ENCODE assay signal across 8 cellular contexts in genomic region chr18:32019251-32019943, GRCh38. TPM values are rescaled to one million over a fixed set of nuclear protein-coding genes. Genes with fewer than 3 reads are reported as not detected.
A peak's percentile ranks its signal among the peaks of the same experiment; 100 is the strongest.
DNase-seq lines count a peak whose midpoint lies in the region; ATAC-seq and TF ChIP-seq lines count a peak whose summit lies in the region.

No MANE protein-coding gene starts in this region.

- intact Hi-C loops in testis (cut with DNase I; ENCODE audit: low total_unique reads), result no loop called here

- no peaks in the 10 kb centered on the region for H3K9me3 ChIP-seq in BLaER1 treated with 17β-estradiol and CSF1 and Interleukin-3, amounts not matched to agents 10 nM and 100 nM (replicated peaks in 1 of 11)
- no peaks in the 10 kb centered on the region for H3K9me3 ChIP-seq in H9 (ENCODE audit: control insufficient read depth, low read depth, low read length)
- H3K9me3 ChIP-seq in neural cell (ENCODE audit: low read length), result no peaks in the 10 kb centered on the region
- no peaks in the 10 kb centered on the region for H3K9me3 ChIP-seq in testis

- peaks cover 16% of the 10 kb centered on the region for H3K27me3 Mint-ChIP-seq in H9 (ENCODE audit: low read depth)
- H3K27me3 Mint-ChIP-seq in activated T-helper 17 cell treated with anti-CD3 and anti-CD28 coated beads, Interleukin-2, amount 50 U/mL, for 72 hours, result no peaks in the 10 kb centered on the region

- no peak overlapping the region for H2BK20ac ChIP-seq in H9 (ENCODE audit: low read depth, low read length, poor library complexity, severe bottlenecking)

- no peaks in the 10 kb centered on the region for H3K27me3 ChIP-seq in BLaER1 treated with 17β-estradiol and CSF1 and Interleukin-3, amounts not matched to agents 10 nM and 100 nM
- H3K27me3 ChIP-seq in H9 (ENCODE audit: insufficient read depth, low read length), result no peaks in the 10 kb centered on the region
- H3K27me3 ChIP-seq in neural cell (ENCODE audit: insufficient read depth, low read depth, low read length), result peaks cover 26% of the 10 kb centered on the region
- no peaks in the 10 kb centered on the region for H3K27me3 ChIP-seq in testis

- no peak for TF ChIP-seq POLR2A in testis (IDR thresholded peaks at IDR 0.05)

- H3K36me3 Mint-ChIP-seq in H9 (ENCODE audit: insufficient read depth in 1 of 3, low read depth in 3 of 3), result peaks cover 0 to 4% (median 2%) of the 10 kb centered on the region in 3 experiments; a peak in 1 of 7 replicates
- H3K36me3 Mint-ChIP-seq in activated T-helper 17 cell treated with anti-CD3 and anti-CD28 coated beads, Interleukin-2, amount 50 U/mL, for 72 hours (ENCODE audit: low read depth), result no peaks in the 10 kb centered on the region

- H3K56ac ChIP-seq in H9 (ENCODE audit: insufficient read length, low read depth, low read length), result no peak overlapping the region

- H3K4ac ChIP-seq in H9 (ENCODE audit: low read depth, low read length), result no peak overlapping the region

- peaks cover 4 to 42% (median 14%) of the 10 kb centered on the region in 11 experiments; a peak in 12 of 22 replicates for H4K20me1 ChIP-seq in BLaER1 treated with 17β-estradiol and CSF1 and Interleukin-3, amounts not matched to agents 10 nM and 100 nM
- H4K20me1 ChIP-seq in H9 (ENCODE audit: control insufficient read depth, insufficient read depth, insufficient read length) (no peaks in the 10 kb centered on the region), neural cell (ENCODE audit: insufficient read depth) (no peaks in the 10 kb centered on the region)

- H3K9me3 Mint-ChIP-seq in H9, result no peaks in the 10 kb centered on the region
- no peaks in the 10 kb centered on the region for H3K9me3 Mint-ChIP-seq in activated T-helper 17 cell treated with anti-CD3 and anti-CD28 coated beads, Interleukin-2, amount 50 U/mL, for 72 hours

- H4K8ac ChIP-seq in H9 (replicated peaks; ENCODE audit: insufficient read length, low read depth, low read length), result no peak overlapping the region

- no peak overlapping the region for H4K91ac ChIP-seq in H9 (ENCODE audit: insufficient read length, low read depth, low read length)

- H3K14ac ChIP-seq in H9 (ENCODE audit: insufficient read depth, low read length), result peak overlapping the region; percentile 37; the same call in 1 of the 2 replicates

- H3F3A ChIP-seq in neural cell (ENCODE audit: insufficient read depth, low read length, poor library complexity, severe bottlenecking), result no peaks in the 10 kb centered on the region

- H2BK120ac ChIP-seq in H9 (ENCODE audit: low read depth, low read length, poor library complexity, severe bottlenecking), result no peak overlapping the region

- no peak for TF ChIP-seq RAD21 in neural cell (conservative IDR thresholded peaks at IDR 0.05)

- no peak overlapping the region for H2BK12ac ChIP-seq in H9 (ENCODE audit: insufficient read length, low read depth, low read length)

- peak; percentile 18 for ATAC-seq in activated T-helper 17 cell treated with anti-CD3 and anti-CD28 coated beads, Interleukin-2, amount 50 U/mL, for 72 hours (replicated peaks)

- H3K4me3 ChIP-seq in BLaER1 treated with 17β-estradiol and CSF1 and Interleukin-3, amounts not matched to agents 10 nM and 100 nM, result peak overlapping the region; percentile 69 to 91 (median 85)
- H3K4me3 ChIP-seq in fibroblast of pulmonary artery (replicated peaks; ENCODE audit: low read depth, low read length), result peak overlapping the region; percentile 59
- H3K4me3 ChIP-seq in neural cell (ENCODE audit: low read length), result peak overlapping the region; percentile 88
- peak overlapping the region; percentile 27 to 75 for H3K4me3 ChIP-seq in testis

- no peak overlapping the region for H2AK5ac ChIP-seq in H9 (ENCODE audit: insufficient read length, low read length)

- peaks cover 26 to 31% of the 10 kb centered on the region in 2 experiments for H3K4me1 Mint-ChIP-seq in H9
- peaks cover 26% of the 10 kb centered on the region for H3K4me1 Mint-ChIP-seq in activated T-helper 17 cell treated with anti-CD3 and anti-CD28 coated beads, Interleukin-2, amount 50 U/mL, for 72 hours

- TF ChIP-seq EP300 in neural cell (conservative IDR thresholded peaks at IDR 0.05; ENCODE audit: poor library complexity, severe bottlenecking), result no peak

- H3K18ac ChIP-seq in H9 (ENCODE audit: insufficient read length, low read depth, low read length), result no peak overlapping the region

- TF ChIP-seq CTCF in H9 (conservative IDR thresholded peaks at IDR 0.05) (no peak; the same call in 2 of the 3 replicates), fibroblast of pulmonary artery (IDR thresholded peaks at IDR 0.05; ENCODE audit: low read length, missing control alignments) (no peak), neural cell (IDR thresholded peaks at IDR 0.05; ENCODE audit: poor library complexity, severe bottlenecking) (no peak), testis (IDR thresholded peaks at IDR 0.05) (no peak)

- peak; percentile 49 for DNase-seq in H9
- peak; percentile 20 for DNase-seq in NOMO-1 treated with dmso at 0.1 percent for 144 hours (lab: John Stamatoyannopoulos, UW; ENCODE audit: unreplicated experiment)
- peak; percentile 21 for DNase-seq in fibroblast of pulmonary artery (ENCODE audit: low read depth)
- DNase-seq in testis, result peak; percentile 28
- DNase-seq in NCI-H187 treated with DMSO at 0.1 percent for 48 hours (lab: John Stamatoyannopoulos, UW), result no peak

- H3K27ac ChIP-seq in BLaER1 treated with 17β-estradiol and CSF1 and Interleukin-3, amounts not matched to agents 10 nM and 100 nM, result peak overlapping the region; percentile 75 to 94 (median 88)
- H3K27ac ChIP-seq in H9 (ENCODE audit: insufficient read length, low read depth, low read length) (no peak overlapping the region), neural cell (ENCODE audit: low read length) (no peak overlapping the region), testis (peak overlapping the region in 1 of 2 donors; percentile 44)

- H3K36me3 ChIP-seq in BLaER1 treated with 17β-estradiol and CSF1 and Interleukin-3, amounts not matched to agents 10 nM and 100 nM, result peaks cover 0 to 22% (median 16%) of the 10 kb centered on the region in 11 experiments; a peak in 18 of 22 replicates
- no peaks in the 10 kb centered on the region for H3K36me3 ChIP-seq in neural cell (ENCODE audit: insufficient read depth, low read length)
- H3K36me3 ChIP-seq in testis (ENCODE audit: low read depth, missing control alignments), result no peaks in the 10 kb centered on the region

- no peak overlapping the region for H2BK5ac ChIP-seq in H9 (ENCODE audit: insufficient read length, low read length)

- peaks cover 43 to 57% (median 53%) of the 10 kb centered on the region in 10 experiments for H3K4me1 ChIP-seq in BLaER1 treated with 17β-estradiol and CSF1 and Interleukin-3, amounts not matched to agents 10 nM and 100 nM
- peaks cover 4% of the 10 kb centered on the region for H3K4me1 ChIP-seq in H9 (ENCODE audit: insufficient read depth, low read length)
- H3K4me1 ChIP-seq in testis, result peaks cover 9% of the 10 kb centered on the region

- no peaks in the 10 kb centered on the region for H3K9me2 ChIP-seq in neural cell (ENCODE audit: insufficient read depth, low read length)

- H2BK15ac ChIP-seq in H9 (ENCODE audit: low read depth, low read length), result no peak overlapping the region

- H3K4me3 Mint-ChIP-seq in H9, result peak overlapping the region; percentile 90 to 94
- H3K4me3 Mint-ChIP-seq in activated T-helper 17 cell treated with anti-CD3 and anti-CD28 coated beads, Interleukin-2, amount 50 U/mL, for 72 hours, result peak overlapping the region; percentile 97

- H3K79me1 ChIP-seq in H9 (ENCODE audit: insufficient read depth, low read depth, low read length, poor library complexity, severe bottlenecking), result no peaks in the 10 kb centered on the region

- H3K27ac Mint-ChIP-seq in H9, result peak overlapping the region in 1 of 3 experiments; percentile 88; a peak in 1 of 7 replicates
- H3K27ac Mint-ChIP-seq in activated T-helper 17 cell treated with anti-CD3 and anti-CD28 coated beads, Interleukin-2, amount 50 U/mL, for 72 hours, result peak overlapping the region; percentile 92

- H3K79me2 ChIP-seq in H9 (ENCODE audit: insufficient read depth, low read length), result no peaks in the 10 kb centered on the region; the same call in 1 of the 2 replicates
- no peaks in the 10 kb centered on the region for H3K79me2 ChIP-seq in neural cell (replicated peaks; ENCODE audit: insufficient read depth, low read length)

- H2AFZ ChIP-seq in H9 (ENCODE audit: low read length) (no peak overlapping the region), neural cell (ENCODE audit: low read depth, low read length) (no peak overlapping the region)

- no peak overlapping the region for H3T11ph ChIP-seq in H9 (ENCODE audit: low read length)

- no CpG with 5 or more reads among the region's 31 CpGs for WGBS in H9 (ENCODE audit: extremely low coverage, insufficient read length, low lambda C conversion rate)
- WGBS in testis, 2 donors, result 2% methylated on average over 28 to 31 of the region's 31 CpGs

- H3K4me2 ChIP-seq in BLaER1 treated with 17β-estradiol and CSF1 and Interleukin-3, amounts not matched to agents 10 nM and 100 nM, result peak overlapping the region; percentile 79 to 92 (median 88)
- H3K4me2 ChIP-seq in H9 (ENCODE audit: insufficient read depth, insufficient read length, low read length) (peak overlapping the region; percentile 74), neural cell (ENCODE audit: low read length) (peak overlapping the region; percentile 72)

- peak overlapping the region; percentile 83 to 94 (median 88) for H3K9ac ChIP-seq in BLaER1 treated with 17β-estradiol and CSF1 and Interleukin-3, amounts not matched to agents 10 nM and 100 nM
- H3K9ac ChIP-seq in H9 (ENCODE audit: extremely low read depth, insufficient read length, low read length) (peak overlapping the region; percentile 67), neural cell (ENCODE audit: low read length) (peak overlapping the region; percentile 59)

- no peak overlapping the region for H4K5ac ChIP-seq in H9 (ENCODE audit: insufficient read length, low read depth, low read length)

- H3K23ac ChIP-seq in H9 (ENCODE audit: insufficient read length, low read depth, low read length), result no peak overlapping the region

- peaks cover 15% of the 10 kb centered on the region for H3K23me2 ChIP-seq in H9 (ENCODE audit: insufficient read length, low read depth, low read length, poor library complexity, severe bottlenecking)

TF ChIP-seq in neural cell, 6 proteins besides CTCF, POLR2A, EP300 and RAD21:
- no peak for TF ChIP-seq MXI1 (conservative IDR thresholded peaks at IDR 0.05; ENCODE audit: poor library complexity, severe bottlenecking)

RNA-seq across cellular contexts. Expression of gene RNF125, which starts 0.8 kb away (rescaled TPM):
- total RNA-seq in H9 (2021), result 8.3 and 9.4 TPM in 2 replicates
- total RNA-seq in activated T-helper 17 cell treated with anti-CD3 and anti-CD28 coated beads, Interleukin-2, amount 50 U/mL, for 72 hours, result 10 to 100 TPM; 14.5 to 16.1 TPM
- 0.04 and 2.3 TPM in 2 replicates for polyA plus RNA-seq in neural cell
- 0.24 and 0.58 TPM in 2 replicates for polyA minus RNA-seq in neural cell
- 1 to 10 TPM; 1.9 to 2.0 TPM for total RNA-seq in testis
- 9.1 TPM for polyA plus RNA-seq in testis (ENCODE audit: insufficient read depth, low read depth, low replicate concordance)

Comparison
In these comparisons a context has a peak if more than half of its experiments do, and no peak if none do; other contexts are left out.
1. H3K27ac ChIP-seq: peak in BLaER1 treated with 17β-estradiol and CSF1 and Interleukin-3, amounts not matched to agents 10 nM and 100 nM (11 of 11); none in H9 (single experiment) and neural cell (single experiment).
2. Peak in every context shown above with its lines, with median percentiles within 50 percentile points of each other: H3K4me2 ChIP-seq, H3K4me3 ChIP-seq and H3K9ac ChIP-seq.